In genomic region chr16:17617021-17617420, GRCh38 we compare ENCODE assay signal across 32 cellular contexts.
DNase-seq lines count a peak whose midpoint lies in the region; ATAC-seq lines count a peak whose summit lies in the region.
"Had no signal": no experiment of that assay in that cellular context is flagged by ENCODE, and none has a peak within 500 bp of the region (broad histone marks: within the 10 kb centered on the region; RNA-seq: fewer than 3 reads in every experiment).

No MANE protein-coding gene starts in this region.

- H3K27ac ChIP-seq in trophoblast cell (ENCODE audit: low read depth, low read length) = no peak overlapping the region
- H3K27ac ChIP-seq: 22Rv1; A549; BLaER1; BLaER1 treated with 17β-estradiol and CSF1 and Interleukin-3, amounts not matched to agents 10 nM and 100 nM; C4-2B had no signal

- no peaks in the 10 kb centered on the region for H3K4me1 Mint-ChIP-seq in activated T-helper 17 cell treated with anti-CD3 and anti-CD28 coated beads, Interleukin-2, amount 50 U/mL, for 72 hours
- no peaks in the 10 kb centered on the region for H3K4me1 Mint-ChIP-seq in activated T-helper 1 cell treated with anti-CD3 and anti-CD28 coated beads, Interleukin-12 subunit alpha, Interleukin-12 subunit beta, Interleukin-2, Interleukin-4 antibody, amounts not matched to agents 30 ng/mL and 10 ng/mL and 1 ng/mL, durations not matched to agents 14 hours and 24 hours and 36 hours (ENCODE audit: low read depth)
- H3K4me1 Mint-ChIP-seq: B cell; CD14-positive monocyte; CD4-positive, alpha-beta memory T cell; CD4-positive, CD25-positive, alpha-beta regulatory T cell; CD8-positive, alpha-beta memory T cell had no signal

- no peak overlapping the region for H3K27ac Mint-ChIP-seq in activated T-helper 17 cell treated with anti-CD3 and anti-CD28 coated beads, Interleukin-2, amount 50 U/mL, for 72 hours
- no peak overlapping the region for H3K27ac Mint-ChIP-seq in activated T-helper 1 cell treated with anti-CD3 and anti-CD28 coated beads, Interleukin-12 subunit alpha, Interleukin-12 subunit beta, Interleukin-2, Interleukin-4 antibody, amounts not matched to agents 30 ng/mL and 10 ng/mL and 1 ng/mL, durations not matched to agents 14 hours and 24 hours and 36 hours
- H3K27ac Mint-ChIP-seq: B cell; CD14-positive monocyte; CD4-positive, alpha-beta T cell; CD4-positive, CD25-positive, alpha-beta regulatory T cell; CD8-positive, alpha-beta memory T cell; CD8-positive, alpha-beta T cell had no signal

- intact Hi-C loops in activated T-helper 1 cell treated with anti-CD3 and anti-CD28 coated beads, Interleukin-12 subunit alpha, Interleukin-12 subunit beta, Interleukin-2, Interleukin-4 antibody, amounts not matched to agents 30 ng/mL and 10 ng/mL and 1 ng/mL, durations not matched to agents 14 hours and 24 hours and 36 hours (cut with micrococcal nuclease) = no loop called here

- no peak overlapping the region for H3K9ac ChIP-seq in trophoblast cell (ENCODE audit: low read length)
- H3K9ac ChIP-seq: BLaER1; BLaER1 treated with 17β-estradiol and CSF1 and Interleukin-3, amounts not matched to agents 10 nM and 100 nM had no signal

- no peak overlapping the region for H3K18ac ChIP-seq in trophoblast cell (ENCODE audit: low read length)

- H3K9me3 ChIP-seq in trophoblast cell (ENCODE audit: insufficient read depth, low read depth, low read length) = no peaks in the 10 kb centered on the region
- H3K9me3 ChIP-seq: A549; BE2C; BLaER1; BLaER1 treated with 17β-estradiol and CSF1 and Interleukin-3, amounts not matched to agents 10 nM and 100 nM; Caco-2 had no signal

- H3K23ac ChIP-seq in trophoblast cell (ENCODE audit: low read length) = no peak overlapping the region

- no peak overlapping the region for H3K4me2 ChIP-seq in trophoblast cell (ENCODE audit: low read length)
- H3K4me2 ChIP-seq: A549; BLaER1; BLaER1 treated with 17β-estradiol and CSF1 and Interleukin-3, amounts not matched to agents 10 nM and 100 nM had no signal

- H3K9me3 Mint-ChIP-seq in activated T-helper 17 cell treated with anti-CD3 and anti-CD28 coated beads, Interleukin-2, amount 50 U/mL, for 72 hours = no peaks in the 10 kb centered on the region
- no peaks in the 10 kb centered on the region for H3K9me3 Mint-ChIP-seq in activated T-helper 1 cell treated with anti-CD3 and anti-CD28 coated beads, Interleukin-12 subunit alpha, Interleukin-12 subunit beta, Interleukin-2, Interleukin-4 antibody, amounts not matched to agents 30 ng/mL and 10 ng/mL and 1 ng/mL, durations not matched to agents 14 hours and 24 hours and 36 hours
- H3K9me3 Mint-ChIP-seq: CD4-positive, alpha-beta T cell; CD8-positive, alpha-beta memory T cell; CD8-positive, alpha-beta T cell had no signal

- peak; percentile 0 for DNase-seq in midbrain (lab: John Stamatoyannopoulos, UW)
- peak; percentile 67 to 96 for DNase-seq in trophoblast cell
- no peak for DNase-seq in activated T-helper 1 cell treated with anti-CD3 and anti-CD28 coated beads, Interleukin-12 subunit alpha, Interleukin-12 subunit beta, Interleukin-2, Interleukin-4 antibody, amounts not matched to agents 30 ng/mL and 10 ng/mL and 1 ng/mL, durations not matched to agents 14 hours and 24 hours and 36 hours (ENCODE audit: low spot score)
- no peak for DNase-seq in AML-193 (lab: John Stamatoyannopoulos, UW)
- DNase-seq: 8988T; ACHN; BE2C; C1 segment of cervical spinal cord; Caco-2; Calu3; CD4-positive, alpha-beta memory T cell; CD4-positive, alpha-beta T cell; CD4-positive, CD25-positive, alpha-beta regulatory T cell; CD8-positive, alpha-beta memory T cell; CD8-positive, alpha-beta T cell; COR-L47; DMS 273 treated with DMSO at 0.1 percent for 48 hours; DMS153; DMS53; DMS79; DMS79 treated with DMSO at 0.1 percent for 48 hours; DND-41; EL had no signal

- H3K4me1 ChIP-seq in trophoblast cell (ENCODE audit: control insufficient read depth in 1 of 2, insufficient read depth in 2 of 2, low read length in 2 of 2) = peaks cover 0 to 5% of the 10 kb centered on the region in 2 experiments
- H3K4me1 ChIP-seq: A549; BE2C; BLaER1; BLaER1 treated with 17β-estradiol and CSF1 and Interleukin-3, amounts not matched to agents 10 nM and 100 nM; Caco-2 had no signal

- H2AK5ac ChIP-seq in trophoblast cell (ENCODE audit: low read length) = no peak overlapping the region

- H2AFZ ChIP-seq in trophoblast cell (ENCODE audit: insufficient read depth, low read length, poor library complexity) = no peak overlapping the region

- H3K79me2 ChIP-seq in trophoblast cell (ENCODE audit: control insufficient read depth, insufficient read depth, low read length, poor library complexity) = no peaks in the 10 kb centered on the region

- no peak overlapping the region for H3K4ac ChIP-seq in trophoblast cell (ENCODE audit: low read depth, low read length)

- H2BK12ac ChIP-seq in trophoblast cell (ENCODE audit: low read length) = no peak overlapping the region

- H3K27me3 Mint-ChIP-seq in activated T-helper 17 cell treated with anti-CD3 and anti-CD28 coated beads, Interleukin-2, amount 50 U/mL, for 72 hours = peaks cover 24% of the 10 kb centered on the region
- H3K27me3 Mint-ChIP-seq in activated T-helper 1 cell treated with anti-CD3 and anti-CD28 coated beads, Interleukin-12 subunit alpha, Interleukin-12 subunit beta, Interleukin-2, Interleukin-4 antibody, amounts not matched to agents 30 ng/mL and 10 ng/mL and 1 ng/mL, durations not matched to agents 14 hours and 24 hours and 36 hours (ENCODE audit: insufficient read depth) = peaks cover 3% of the 10 kb centered on the region

- no peak overlapping the region for H3K4me3 ChIP-seq in trophoblast cell (ENCODE audit: low read depth, low read length)
- H3K4me3 ChIP-seq: A549; BLaER1; BLaER1 treated with 17β-estradiol and CSF1 and Interleukin-3, amounts not matched to agents 10 nM and 100 nM had no signal

- peaks cover 4% of the 10 kb centered on the region for H3K79me1 ChIP-seq in trophoblast cell (ENCODE audit: low read length)

- no peaks in the 10 kb centered on the region for H3K36me3 Mint-ChIP-seq in activated T-helper 17 cell treated with anti-CD3 and anti-CD28 coated beads, Interleukin-2, amount 50 U/mL, for 72 hours (ENCODE audit: low read depth)
- H3K36me3 Mint-ChIP-seq in activated T-helper 1 cell treated with anti-CD3 and anti-CD28 coated beads, Interleukin-12 subunit alpha, Interleukin-12 subunit beta, Interleukin-2, Interleukin-4 antibody, amounts not matched to agents 30 ng/mL and 10 ng/mL and 1 ng/mL, durations not matched to agents 14 hours and 24 hours and 36 hours (ENCODE audit: low read depth) = no peaks in the 10 kb centered on the region
- H3K36me3 Mint-ChIP-seq: CD14-positive monocyte; CD4-positive, alpha-beta memory T cell; CD4-positive, CD25-positive, alpha-beta regulatory T cell; CD8-positive, alpha-beta memory T cell; CD8-positive, alpha-beta T cell had no signal

- no peak overlapping the region for H4K8ac ChIP-seq in trophoblast cell (ENCODE audit: low read depth, low read length)

- no peaks in the 10 kb centered on the region for H3K27me3 ChIP-seq in trophoblast cell (ENCODE audit: insufficient read depth, low read length)
- H3K27me3 ChIP-seq: BE2C; BLaER1; BLaER1 treated with 17β-estradiol and CSF1 and Interleukin-3, amounts not matched to agents 10 nM and 100 nM had no signal

- no peak overlapping the region for H4K12ac ChIP-seq in trophoblast cell (ENCODE audit: low read depth, low read length)

- no CpG with 5 or more reads among the region's 4 CpGs for WGBS in trophoblast cell (ENCODE audit: extremely low coverage, insufficient coverage, insufficient read length)

- no peak overlapping the region for H2BK120ac ChIP-seq in trophoblast cell (ENCODE audit: insufficient read depth, low read length, poor library complexity)

- H4K91ac ChIP-seq in trophoblast cell (ENCODE audit: low read depth, low read length) = no peak overlapping the region

- no peak overlapping the region for H2BK5ac ChIP-seq in trophoblast cell (ENCODE audit: low read depth, low read length, poor library complexity)

- H3K4me3 Mint-ChIP-seq in activated T-helper 17 cell treated with anti-CD3 and anti-CD28 coated beads, Interleukin-2, amount 50 U/mL, for 72 hours = no peak overlapping the region
- no peak overlapping the region for H3K4me3 Mint-ChIP-seq in activated T-helper 1 cell treated with anti-CD3 and anti-CD28 coated beads, Interleukin-12 subunit alpha, Interleukin-12 subunit beta, Interleukin-2, Interleukin-4 antibody, amounts not matched to agents 30 ng/mL and 10 ng/mL and 1 ng/mL, durations not matched to agents 14 hours and 24 hours and 36 hours
- H3K4me3 Mint-ChIP-seq: B cell; CD14-positive monocyte; CD4-positive, alpha-beta memory T cell; CD4-positive, alpha-beta T cell; CD4-positive, CD25-positive, alpha-beta regulatory T cell; CD8-positive, alpha-beta memory T cell; CD8-positive, alpha-beta T cell had no signal

- no peaks in the 10 kb centered on the region for H3K36me3 ChIP-seq in trophoblast cell (ENCODE audit: control insufficient read depth in 1 of 2, insufficient read depth in 2 of 2, low read length in 2 of 2)
- H3K36me3 ChIP-seq: BE2C; BLaER1; BLaER1 treated with 17β-estradiol and CSF1 and Interleukin-3, amounts not matched to agents 10 nM and 100 nM had no signal

- ATAC-seq in activated T-helper 17 cell treated with anti-CD3 and anti-CD28 coated beads, Interleukin-2, amount 50 U/mL, for 72 hours (replicated peaks) = peak; percentile 52
- ATAC-seq in GM18873 (IDR thresholded peaks at IDR 0.05; ENCODE audit: low FRiP score, unreplicated experiment) = no peak
- ATAC-seq: A549; CD8-positive, alpha-beta T cell had no signal

- no peak overlapping the region for H3K14ac ChIP-seq in trophoblast cell (ENCODE audit: low read length)

Comparison
In these comparisons a context has a peak if more than half of its experiments do, and no peak if none do; other contexts are left out.
1. DNase-seq: peak in midbrain (single experiment) and trophoblast cell (2 of 2); none in activated T-helper 1 cell treated with anti-CD3 and anti-CD28 coated beads, Interleukin-12 subunit alpha, Interleukin-12 subunit beta, Interleukin-2, Interleukin-4 antibody, amounts not matched to agents 30 ng/mL and 10 ng/mL and 1 ng/mL, durations not matched to agents 14 hours and 24 hours and 36 hours (single experiment) and AML-193 (0 of 2).